In the genomic region with DNA sequence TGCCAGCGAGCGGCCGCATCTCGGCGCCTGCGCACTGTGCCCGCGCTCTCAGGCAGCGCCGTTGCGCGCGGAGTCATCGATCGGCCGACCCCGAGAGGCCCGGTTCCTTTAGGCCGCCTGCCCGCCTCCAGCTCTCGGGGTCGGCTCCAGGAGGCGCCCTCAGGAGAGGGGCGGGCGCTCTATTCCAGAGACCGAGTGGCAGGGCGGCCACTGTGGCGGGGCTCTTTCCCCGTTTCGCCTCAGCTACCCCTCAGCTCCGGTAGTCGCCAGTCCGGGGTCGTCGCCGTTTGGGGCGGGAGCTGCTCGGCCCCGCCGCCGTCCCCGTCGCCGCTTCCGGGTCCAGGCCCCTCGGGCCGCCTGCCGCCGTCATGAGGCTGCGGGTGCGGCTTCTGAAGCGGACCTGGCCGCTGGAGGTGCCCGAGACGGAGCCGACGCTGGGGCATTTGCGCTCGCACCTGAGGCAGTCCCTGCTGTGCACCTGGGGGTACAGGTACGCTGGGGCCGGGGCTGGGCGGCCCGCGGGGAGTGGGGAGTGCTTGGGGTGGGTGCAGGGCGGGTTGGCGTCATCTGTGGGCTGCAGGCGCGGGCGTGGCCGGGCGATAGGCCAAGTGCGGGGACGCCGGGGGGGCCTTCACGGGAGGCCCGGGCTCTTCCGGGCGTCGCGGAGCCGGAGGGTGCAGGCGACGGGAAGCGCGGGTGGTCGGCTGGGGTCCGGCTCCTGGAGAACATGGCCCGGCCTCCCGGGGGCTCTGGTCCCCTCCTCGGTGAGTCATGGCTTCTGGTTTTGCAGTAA, we compare ENCODE assay signal across 8 cellular contexts.
DNase-seq lines count a peak whose midpoint lies in the region; ATAC-seq lines count a peak whose summit lies in the region.

TSS of gene FBXO7 (plus strand) at position 177 of the 793 bp plus-strand sequence. CDS start at position 369, 192 bp downstream.

- peak; percentile 52 for ATAC-seq in GM19043 (IDR thresholded peaks at IDR 0.05; ENCODE audit: low read depth, unreplicated experiment)
- peak; percentile 44 for ATAC-seq in HG03378 (IDR thresholded peaks at IDR 0.05; ENCODE audit: unreplicated experiment)

- H3K27ac ChIP-seq in cingulate gyrus (ENCODE audit: low read depth, low read length): peak within 1 kb of the TSS; percentile 95

- DNase-seq in AG20443 (ENCODE audit: low spot score) (peak; percentile 98), NCI-H524 (lab: John Stamatoyannopoulos, UW) (peak; percentile 89 to 94), kidney tubule cell (ENCODE audit: low spot score) (peak; percentile 92)
- DNase-seq in activated CD4-positive, alpha-beta T cell treated with anti-CD3 and anti-CD28 coated beads for 4 hours: peak; percentile 83 to 85
- peak; percentile 63 to 82 (median 75) for DNase-seq in stimulated activated CD4-positive, alpha-beta T cell treated with anti-CD3 and anti-CD28 coated beads, Interleukin-1b, Interleukin-23, amount 100 ng/mL, for 24 hours (ENCODE audit: low read depth in 4 of 4, low spot score in 1 of 4)

Comparison
In these comparisons a context has a peak if more than half of its experiments do, and no peak if none do; other contexts are left out.
1. Peak in every context shown above with its lines: DNase-seq, ATAC-seq and H3K27ac ChIP-seq.